In the genomic region with DNA sequence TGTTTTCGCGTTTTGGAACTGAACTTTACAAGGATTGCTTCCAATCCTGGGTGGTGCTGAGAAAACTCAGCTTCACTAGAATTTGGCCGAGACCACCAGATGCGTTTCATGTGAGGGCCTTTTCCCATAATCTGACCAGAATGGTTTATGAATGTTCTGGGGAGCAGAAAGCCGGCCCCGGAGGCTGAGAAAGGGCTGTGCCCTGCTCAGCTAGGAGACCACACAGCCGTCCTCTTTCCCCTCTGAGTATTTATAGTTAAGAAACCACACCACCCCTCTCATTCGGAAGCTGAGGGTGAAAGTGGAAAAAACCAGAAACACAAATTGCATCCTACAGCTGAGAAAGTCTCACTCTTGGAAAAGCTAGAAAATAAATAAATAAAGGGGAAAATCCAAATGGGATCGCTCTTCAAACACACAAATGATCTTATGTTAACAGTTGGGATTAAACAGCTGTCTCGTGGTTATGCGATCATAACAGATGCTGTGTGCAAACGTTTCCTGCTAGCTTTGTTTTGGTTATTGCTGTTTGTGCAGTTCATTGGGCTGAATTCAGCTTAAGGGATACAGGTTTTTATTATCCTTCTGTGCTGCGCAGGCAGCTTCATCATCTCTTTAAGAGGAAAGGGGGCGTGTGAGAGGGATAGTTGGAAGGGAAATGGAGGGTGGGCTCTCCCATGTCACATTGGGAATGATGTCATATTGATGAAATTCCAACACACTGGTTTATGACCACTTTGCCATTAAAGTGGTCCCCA, we compare ENCODE assay signal across 13 cellular contexts.
DNase-seq lines count a peak whose midpoint lies in the region; ATAC-seq and TF ChIP-seq lines count a peak whose summit lies in the region.
"Had no signal": no experiment of that assay in that cellular context is flagged by ENCODE, and none has a peak within 500 bp of the region (broad histone marks: within the 10 kb centered on the region; RNA-seq: fewer than 3 reads in every experiment).

No MANE protein-coding gene starts in this region.

- intact Hi-C loops in heart left ventricle (cut with DNase I): loop anchor here in 2 of 10 donors (5.0 to 10.0 kb wide), 2 partner anchors 63 to 151 kb away; no protein-coding TSS in a partner anchor
- intact Hi-C loops in sciatic nerve (cut with DNase I): no loop called here
- intact Hi-C loops in CD4-positive, alpha-beta memory T cell (cut with micrococcal nuclease): loop anchor here (10.0 kb wide), 1 partner anchor 51 kb away; no protein-coding TSS in a partner anchor

- H3K36me3 ChIP-seq in GM23338 (ENCODE audit: insufficient read depth): no peaks in the 10 kb centered on the region
- H3K36me3 ChIP-seq in heart left ventricle: no peaks in the 10 kb centered on the region
- no peaks in the 10 kb centered on the region for H3K36me3 ChIP-seq in CD4-positive, alpha-beta memory T cell (ENCODE audit: insufficient read depth, low read length)
- no peaks in the 10 kb centered on the region for H3K36me3 ChIP-seq in brain microvascular endothelial cell (replicated peaks)
- H3K36me3 ChIP-seq: pancreas had no signal

- 18 to 25% (median 22%) methylated on average over 14 of the region's 14 CpGs for WGBS in heart left ventricle, 4 donors

- H2AFZ ChIP-seq in GM23338: peak overlapping the region; percentile 56; the same call in 1 of the 2 replicates

- no peaks in the 10 kb centered on the region for H3F3A ChIP-seq in GM23338 (replicated peaks; ENCODE audit: low read depth)

- H3K4me3 ChIP-seq in GM23338 (no peak overlapping the region), WI38 (ENCODE audit: low read depth, low read length) (peak overlapping the region; percentile 22; the same call in 1 of the 2 replicates), heart left ventricle (peak overlapping the region in 3 of 12 donors; percentile 6 to 14 (median 11)), brain microvascular endothelial cell (ENCODE audit: low read depth, low read length) (no peak overlapping the region)
- no peak overlapping the region for H3K4me3 ChIP-seq in CD4-positive, alpha-beta memory T cell (ENCODE audit: low read length in 2 of 2)
- H3K4me3 ChIP-seq: pancreas had no signal

- TF ChIP-seq CTCF in GM23338 (conservative IDR thresholded peaks at IDR 0.05; ENCODE audit: low read depth in 2 of 2): no peak
- no peak for TF ChIP-seq CTCF in WI38 (IDR thresholded peaks at IDR 0.05; ENCODE audit: low read depth, low read length)
- no peak for TF ChIP-seq CTCF in heart left ventricle (IDR thresholded peaks at IDR 0.05)
- TF ChIP-seq CTCF in brain microvascular endothelial cell (IDR thresholded peaks at IDR 0.05; ENCODE audit: low read depth, low read length, missing control alignments): no peak

- H3K27me3 Mint-ChIP-seq in GM23338 (ENCODE audit: insufficient read depth, low read depth, poor library complexity): no peaks in the 10 kb centered on the region
- H3K27me3 Mint-ChIP-seq in CD4-positive, alpha-beta memory T cell: peaks cover 0 to 2% of the 10 kb centered on the region in 2 donors

- H3K4me2 ChIP-seq in GM23338: no peak overlapping the region

- H3K9me2 ChIP-seq in GM23338 (ENCODE audit: insufficient read depth): no peaks in the 10 kb centered on the region

- H4K20me1 ChIP-seq in GM23338 (replicated peaks; ENCODE audit: insufficient read depth): no peaks in the 10 kb centered on the region

- CTCF ChIA-PET in CD4-positive, alpha-beta memory T cell (lab: Charles Lee; ENCODE audit: partially characterized antibody): interaction anchor here (1.2 kb wide), 1 partner anchor 14 kb away, joined by 3 read pairs; no protein-coding TSS in a partner anchor

- no peak overlapping the region for H3K27ac Mint-ChIP-seq in GM23338
- no peak overlapping the region for H3K27ac Mint-ChIP-seq in CD4-positive, alpha-beta memory T cell
- H3K27ac Mint-ChIP-seq: stimulated activated naive CD8-positive, alpha-beta T cell treated with anti-CD3 and anti-CD28 coated beads, Interleukin-15, Interleukin-2, amounts not matched to agents 100 ng/mL and 50 ng/mL, for 24 hours had no signal

- no peaks in the 10 kb centered on the region for H3K4me1 Mint-ChIP-seq in GM23338
- peaks cover 0 to 2% (median 0%) of the 10 kb centered on the region in 4 donors for H3K4me1 Mint-ChIP-seq in CD4-positive, alpha-beta memory T cell

- H3K27ac ChIP-seq in GM23338 (ENCODE audit: low read depth) (no peak overlapping the region), heart left ventricle (peak overlapping the region; percentile 30 to 92 (median 72)), brain microvascular endothelial cell (no peak overlapping the region)
- H3K27ac ChIP-seq in CD4-positive, alpha-beta memory T cell (ENCODE audit: low read depth, low read length): no peak overlapping the region
- H3K27ac ChIP-seq: epithelial cell of prostate had no signal

- H3K9me3 Mint-ChIP-seq in GM23338: no peaks in the 10 kb centered on the region
- peaks cover 0 to 4% (median 0%) of the 10 kb centered on the region in 8 donors for H3K9me3 Mint-ChIP-seq in CD4-positive, alpha-beta memory T cell

- ATAC-seq in GM23338: no peak
- ATAC-seq in heart left ventricle: peak; percentile 57 to 78 (median 70)
- peak; percentile 92 for ATAC-seq in sciatic nerve
- no peak for ATAC-seq in HG02870 (IDR thresholded peaks at IDR 0.05; ENCODE audit: unreplicated experiment)

- H3K4me1 ChIP-seq in GM23338 (ENCODE audit: insufficient read depth): no peaks in the 10 kb centered on the region
- peaks cover 0 to 36% (median 18%) of the 10 kb centered on the region in 12 donors for H3K4me1 ChIP-seq in heart left ventricle
- H3K4me1 ChIP-seq in CD4-positive, alpha-beta memory T cell (ENCODE audit: insufficient read depth, low read length): no peaks in the 10 kb centered on the region
- H3K4me1 ChIP-seq: pancreas had no signal

- DNase-seq in GM23338 (ENCODE audit: low spot score) (no peak), heart left ventricle (peak in 2 of 5 donors; percentile 32 to 48), sciatic nerve (ENCODE audit: low spot score) (no peak), brain microvascular endothelial cell (no peak), activated gamma-delta T cell treated with Interleukin-2 at 50 U/mL for 16 hours (no peak)
- no peak for DNase-seq in CD4-positive, alpha-beta memory T cell
- DNase-seq: DND-41, NCI-H1436, pancreas had no signal

- peak in 1 of 2 donors; percentile 22 for TF ChIP-seq POLR2A in heart left ventricle (IDR thresholded peaks at IDR 0.05)

- no peak overlapping the region for H3K4me3 Mint-ChIP-seq in GM23338
- no peak overlapping the region for H3K4me3 Mint-ChIP-seq in CD4-positive, alpha-beta memory T cell
- H3K4me3 Mint-ChIP-seq: stimulated activated naive CD8-positive, alpha-beta T cell treated with anti-CD3 and anti-CD28 coated beads, Interleukin-15, Interleukin-2, amounts not matched to agents 100 ng/mL and 50 ng/mL, for 24 hours had no signal

- in situ Hi-C loops in brain microvascular endothelial cell (cut with HindIII; ENCODE audit: low pct_ligation_motif_present, low sequenced_read_pairs): no loop called here

- H3K9me3 ChIP-seq in heart left ventricle: no peaks in the 10 kb centered on the region
- no peaks in the 10 kb centered on the region for H3K9me3 ChIP-seq in CD4-positive, alpha-beta memory T cell (ENCODE audit: control insufficient read depth in 1 of 2, low read length in 2 of 2)
- H3K9me3 ChIP-seq: pancreas had no signal

- no peaks in the 10 kb centered on the region for H3K36me3 Mint-ChIP-seq in GM23338 (ENCODE audit: low read depth)
- H3K36me3 Mint-ChIP-seq in CD4-positive, alpha-beta memory T cell: no peaks in the 10 kb centered on the region

- H3K79me2 ChIP-seq in GM23338 (replicated peaks; ENCODE audit: insufficient read depth): no peaks in the 10 kb centered on the region

- POLR2A ChIA-PET in CD4-positive, alpha-beta memory T cell (lab: Charles Lee; ENCODE audit: partially characterized antibody): no interaction called here

- H3K27me3 ChIP-seq in GM23338 (ENCODE audit: insufficient read depth) (no peaks in the 10 kb centered on the region), heart left ventricle (no peaks in the 10 kb centered on the region), brain microvascular endothelial cell (replicated peaks) (no peaks in the 10 kb centered on the region)
- H3K27me3 ChIP-seq in CD4-positive, alpha-beta memory T cell (ENCODE audit: insufficient read depth, low read length): no peaks in the 10 kb centered on the region
- H3K27me3 ChIP-seq: pancreas had no signal

TF ChIP-seq in GM23338, 12 proteins besides CTCF, POLR2A, EP300 and RAD21 (continues in another document):
- TF ChIP-seq ZNF331 (CRISPR knock-in tag; IDR thresholded peaks at IDR 0.05; ENCODE audit: low read depth) (no peak), EZH2 (IDR thresholded peaks at IDR 0.05; ENCODE audit: low read depth, unreplicated experiment) (no peak), ZNF114 (CRISPR knock-in tag; IDR thresholded peaks at IDR 0.05) (no peak), POLR2AphosphoS5 (IDR thresholded peaks at IDR 0.05; ENCODE audit: low read depth) (no peak), CREB1 (CRISPR knock-in tag; IDR thresholded peaks at IDR 0.05; ENCODE audit: low read depth) (no peak), NANOG (IDR thresholded peaks at IDR 0.05; ENCODE audit: borderline replicate concordance) (no peak), STAT1 (IDR thresholded peaks at IDR 0.05; ENCODE audit: unreplicated experiment) (no peak)
- TF ChIP-seq, protein P1, sequence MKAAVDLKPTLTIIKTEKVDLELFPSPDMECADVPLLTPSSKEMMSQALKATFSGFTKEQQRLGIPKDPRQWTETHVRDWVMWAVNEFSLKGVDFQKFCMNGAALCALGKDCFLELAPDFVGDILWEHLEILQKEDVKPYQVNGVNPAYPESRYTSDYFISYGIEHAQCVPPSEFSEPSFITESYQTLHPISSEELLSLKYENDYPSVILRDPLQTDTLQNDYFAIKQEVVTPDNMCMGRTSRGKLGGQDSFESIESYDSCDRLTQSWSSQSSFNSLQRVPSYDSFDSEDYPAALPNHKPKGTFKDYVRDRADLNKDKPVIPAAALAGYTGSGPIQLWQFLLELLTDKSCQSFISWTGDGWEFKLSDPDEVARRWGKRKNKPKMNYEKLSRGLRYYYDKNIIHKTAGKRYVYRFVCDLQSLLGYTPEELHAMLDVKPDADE (IDR thresholded peaks at IDR 0.05): no peak

Comparison
In these comparisons a context has a peak if more than half of its experiments do, and no peak if none do; other contexts are left out.
1. ATAC-seq: peak in heart left ventricle (4 of 4) and sciatic nerve (single experiment); none in GM23338 (single experiment) and HG02870 (single experiment).
2. H3K27ac ChIP-seq: peak in heart left ventricle (12 of 12); none in GM23338 (single experiment), CD4-positive, alpha-beta memory T cell (single experiment) and brain microvascular endothelial cell (single experiment).